25 cellular contexts compared by ENCODE assay signal in genomic region chr10:76026176-76026771, GRCh38.
DNase-seq lines count a peak whose midpoint lies in the region; ATAC-seq, FAIRE-seq and TF ChIP-seq lines count a peak whose summit lies in the region.
"Had no signal": no experiment of that assay in that cellular context is flagged by ENCODE, and none has a peak within 500 bp of the region (broad histone marks: within the 10 kb centered on the region; RNA-seq: fewer than 3 reads in every experiment).

No MANE protein-coding gene starts in this region.

- H3K27me3 ChIP-seq in RWPE2 (ENCODE audit: insufficient read depth, poor library complexity, severe bottlenecking) (no peaks in the 10 kb centered on the region), lung (ENCODE audit: control insufficient read depth, insufficient read depth) (no peaks in the 10 kb centered on the region)

- CTCF ChIA-PET in A549 (lab: Yijun Ruan, JAX) = interaction anchor here (0.7 to 4.7 kb wide), 8 partner anchors 10 to 631 kb away, joined by 3 to 40 read pairs (median 4); partner anchors contain the start of gene ZNF503

- no peak for DNase-seq in A549 (ENCODE audit: low read depth in 1 of 2, low spot score in 1 of 2)
- DNase-seq in RWPE2 (ENCODE audit: low spot score) = no peak
- DNase-seq in islet precursor cell = peak; percentile 36
- no peak for DNase-seq in lung (ENCODE audit: low spot score)
- no peak for DNase-seq in germinal center (ENCODE audit: low spot score)
- DNase-seq in NCI-H1694 treated with DMSO at 0.1 percent for 48 hours (lab: John Stamatoyannopoulos, UW) = no peak
- DNase-seq: 8988T; Calu3; CD8-positive, alpha-beta memory T cell; DMS153; GDM1; HFFc6; KBM-7; NCI-H1092; NCI-H1436; NCI-H2029; NCI-H524 treated with DMSO at 0.1 percent for 48 hours; OCI-M1; SHP77 treated with DMSO at 0.1 percent for 48 hours; SW 1271 had no signal

- no peak for TF ChIP-seq EP300 in A549 (IDR thresholded peaks at IDR 0.05)

- H3K4me3 ChIP-seq in A549 (no peak overlapping the region), RWPE2 (ENCODE audit: severe bottlenecking) (no peak overlapping the region), lung (no peak overlapping the region)
- H3K4me3 ChIP-seq: SK-N-MC had no signal

- no peak overlapping the region for H3K4me2 ChIP-seq in A549

- POLR2A ChIA-PET in A549 (lab: Yijun Ruan, JAX) = interaction anchor here (0.5 to 1.0 kb wide), 2 partner anchors 9 to 624 kb away, joined by 4 read pairs; partner anchors contain the start of gene ZNF503

- WGBS in A549 (ENCODE audit: missing lambda C conversion rate) = 83% methylated on average over 2 of the region's 2 CpGs
- WGBS in lung, 2 donors = 67 to 94% methylated on average over 2 of the region's 2 CpGs

- no peak for TF ChIP-seq RAD21 in A549 (conservative IDR thresholded peaks at IDR 0.05 in 1 of 2, IDR thresholded peaks at IDR 0.05 in 1 of 2)

- no peaks in the 10 kb centered on the region for H3K36me3 ChIP-seq in RWPE2 (ENCODE audit: low read depth)
- H3K36me3 ChIP-seq in lung (ENCODE audit: control insufficient read depth in 2 of 2, insufficient read depth in 2 of 2, low read length in 2 of 2) = no peaks in the 10 kb centered on the region

- H3K27ac ChIP-seq in A549 (no peak overlapping the region), RWPE2 (ENCODE audit: poor library complexity, severe bottlenecking) (no peak overlapping the region), lung (ENCODE audit: low read depth in 1 of 2, low read length in 1 of 2) (no peak overlapping the region)
- H3K27ac ChIP-seq: C4-2B, HL-60, SK-N-MC had no signal

- ATAC-seq in A549 = no peak
- peak; percentile 50; the same call in 1 of the 3 replicates for ATAC-seq in RWPE2 (ENCODE audit: low read depth)
- peak; percentile 56 for ATAC-seq in lung (ENCODE audit: insufficient read depth, low FRiP score)
- no peak for ATAC-seq in GM21515 (IDR thresholded peaks at IDR 0.05; ENCODE audit: unreplicated experiment)

- no peak for TF ChIP-seq POLR2A in A549 (IDR thresholded peaks at IDR 0.05; ENCODE audit: low read length)

- no peaks in the 10 kb centered on the region for H3K4me1 ChIP-seq in A549
- no peaks in the 10 kb centered on the region for H3K4me1 ChIP-seq in RWPE2 (ENCODE audit: insufficient read depth, poor library complexity, severe bottlenecking)
- H3K4me1 ChIP-seq in lung (ENCODE audit: control insufficient read depth in 2 of 2, insufficient read depth in 2 of 2, low read length in 2 of 2) = peaks cover 0 to 2% of the 10 kb centered on the region in 2 donors

- H3K9me3 ChIP-seq in A549 (no peaks in the 10 kb centered on the region), RWPE2 (ENCODE audit: severe bottlenecking) (no peaks in the 10 kb centered on the region), lung (ENCODE audit: control insufficient read depth in 2 of 2, insufficient read depth in 1 of 2, low read length in 1 of 2) (no peaks in the 10 kb centered on the region)

- no peak for FAIRE-seq in A549 (lab: Jason Lieb, UNC)
- FAIRE-seq: H54 had no signal

- TF ChIP-seq CTCF in A549 (IDR thresholded peaks at IDR 0.05) (no peak), RWPE2 (IDR thresholded peaks at IDR 0.05; ENCODE audit: poor library complexity, severe bottlenecking) (no peak), lung (IDR thresholded peaks at IDR 0.05; ENCODE audit: control extremely low read depth, extremely low read depth) (no peak)

TF ChIP-seq in A549, 52 proteins besides CTCF, POLR2A, EP300 and RAD21:
- no peak for TF ChIP-seq PBX3 (IDR thresholded peaks at IDR 0.05)
- TF ChIP-seq FOSL2 (IDR thresholded peaks at IDR 0.05) = no peak
- TF ChIP-seq FOSL2 (CRISPR knock-in tag; IDR thresholded peaks at IDR 0.05) = peak; percentile 9; the same call in 1 of the 2 replicates
- no peak for TF ChIP-seq GATA3 (IDR thresholded peaks at IDR 0.05; ENCODE audit: borderline replicate concordance)
- no peak for TF ChIP-seq EHMT2 (IDR thresholded peaks at IDR 0.05; ENCODE audit: low read depth)
- TF ChIP-seq SMC3 (IDR thresholded peaks at IDR 0.05) = no peak

Comparison
In these comparisons a context has a peak if more than half of its experiments do, and no peak if none do; other contexts are left out.
1. ATAC-seq: peak in RWPE2 (single experiment) and lung (single experiment); none in A549 (0 of 2) and GM21515 (single experiment).